In genomic region chr22:19644314-19645223, GRCh38 we compare ENCODE assay signal across 1 cellular context.
A peak's percentile ranks its signal among the peaks of the same experiment; 100 is the strongest.
TF ChIP-seq lines count a peak whose summit lies in the region.

No MANE protein-coding gene starts in this region.

TF ChIP-seq in K562, 482 proteins besides CTCF, POLR2A, EP300 and RAD21 (continued from another document and continues in another):
- TF ChIP-seq, protein P1, sequence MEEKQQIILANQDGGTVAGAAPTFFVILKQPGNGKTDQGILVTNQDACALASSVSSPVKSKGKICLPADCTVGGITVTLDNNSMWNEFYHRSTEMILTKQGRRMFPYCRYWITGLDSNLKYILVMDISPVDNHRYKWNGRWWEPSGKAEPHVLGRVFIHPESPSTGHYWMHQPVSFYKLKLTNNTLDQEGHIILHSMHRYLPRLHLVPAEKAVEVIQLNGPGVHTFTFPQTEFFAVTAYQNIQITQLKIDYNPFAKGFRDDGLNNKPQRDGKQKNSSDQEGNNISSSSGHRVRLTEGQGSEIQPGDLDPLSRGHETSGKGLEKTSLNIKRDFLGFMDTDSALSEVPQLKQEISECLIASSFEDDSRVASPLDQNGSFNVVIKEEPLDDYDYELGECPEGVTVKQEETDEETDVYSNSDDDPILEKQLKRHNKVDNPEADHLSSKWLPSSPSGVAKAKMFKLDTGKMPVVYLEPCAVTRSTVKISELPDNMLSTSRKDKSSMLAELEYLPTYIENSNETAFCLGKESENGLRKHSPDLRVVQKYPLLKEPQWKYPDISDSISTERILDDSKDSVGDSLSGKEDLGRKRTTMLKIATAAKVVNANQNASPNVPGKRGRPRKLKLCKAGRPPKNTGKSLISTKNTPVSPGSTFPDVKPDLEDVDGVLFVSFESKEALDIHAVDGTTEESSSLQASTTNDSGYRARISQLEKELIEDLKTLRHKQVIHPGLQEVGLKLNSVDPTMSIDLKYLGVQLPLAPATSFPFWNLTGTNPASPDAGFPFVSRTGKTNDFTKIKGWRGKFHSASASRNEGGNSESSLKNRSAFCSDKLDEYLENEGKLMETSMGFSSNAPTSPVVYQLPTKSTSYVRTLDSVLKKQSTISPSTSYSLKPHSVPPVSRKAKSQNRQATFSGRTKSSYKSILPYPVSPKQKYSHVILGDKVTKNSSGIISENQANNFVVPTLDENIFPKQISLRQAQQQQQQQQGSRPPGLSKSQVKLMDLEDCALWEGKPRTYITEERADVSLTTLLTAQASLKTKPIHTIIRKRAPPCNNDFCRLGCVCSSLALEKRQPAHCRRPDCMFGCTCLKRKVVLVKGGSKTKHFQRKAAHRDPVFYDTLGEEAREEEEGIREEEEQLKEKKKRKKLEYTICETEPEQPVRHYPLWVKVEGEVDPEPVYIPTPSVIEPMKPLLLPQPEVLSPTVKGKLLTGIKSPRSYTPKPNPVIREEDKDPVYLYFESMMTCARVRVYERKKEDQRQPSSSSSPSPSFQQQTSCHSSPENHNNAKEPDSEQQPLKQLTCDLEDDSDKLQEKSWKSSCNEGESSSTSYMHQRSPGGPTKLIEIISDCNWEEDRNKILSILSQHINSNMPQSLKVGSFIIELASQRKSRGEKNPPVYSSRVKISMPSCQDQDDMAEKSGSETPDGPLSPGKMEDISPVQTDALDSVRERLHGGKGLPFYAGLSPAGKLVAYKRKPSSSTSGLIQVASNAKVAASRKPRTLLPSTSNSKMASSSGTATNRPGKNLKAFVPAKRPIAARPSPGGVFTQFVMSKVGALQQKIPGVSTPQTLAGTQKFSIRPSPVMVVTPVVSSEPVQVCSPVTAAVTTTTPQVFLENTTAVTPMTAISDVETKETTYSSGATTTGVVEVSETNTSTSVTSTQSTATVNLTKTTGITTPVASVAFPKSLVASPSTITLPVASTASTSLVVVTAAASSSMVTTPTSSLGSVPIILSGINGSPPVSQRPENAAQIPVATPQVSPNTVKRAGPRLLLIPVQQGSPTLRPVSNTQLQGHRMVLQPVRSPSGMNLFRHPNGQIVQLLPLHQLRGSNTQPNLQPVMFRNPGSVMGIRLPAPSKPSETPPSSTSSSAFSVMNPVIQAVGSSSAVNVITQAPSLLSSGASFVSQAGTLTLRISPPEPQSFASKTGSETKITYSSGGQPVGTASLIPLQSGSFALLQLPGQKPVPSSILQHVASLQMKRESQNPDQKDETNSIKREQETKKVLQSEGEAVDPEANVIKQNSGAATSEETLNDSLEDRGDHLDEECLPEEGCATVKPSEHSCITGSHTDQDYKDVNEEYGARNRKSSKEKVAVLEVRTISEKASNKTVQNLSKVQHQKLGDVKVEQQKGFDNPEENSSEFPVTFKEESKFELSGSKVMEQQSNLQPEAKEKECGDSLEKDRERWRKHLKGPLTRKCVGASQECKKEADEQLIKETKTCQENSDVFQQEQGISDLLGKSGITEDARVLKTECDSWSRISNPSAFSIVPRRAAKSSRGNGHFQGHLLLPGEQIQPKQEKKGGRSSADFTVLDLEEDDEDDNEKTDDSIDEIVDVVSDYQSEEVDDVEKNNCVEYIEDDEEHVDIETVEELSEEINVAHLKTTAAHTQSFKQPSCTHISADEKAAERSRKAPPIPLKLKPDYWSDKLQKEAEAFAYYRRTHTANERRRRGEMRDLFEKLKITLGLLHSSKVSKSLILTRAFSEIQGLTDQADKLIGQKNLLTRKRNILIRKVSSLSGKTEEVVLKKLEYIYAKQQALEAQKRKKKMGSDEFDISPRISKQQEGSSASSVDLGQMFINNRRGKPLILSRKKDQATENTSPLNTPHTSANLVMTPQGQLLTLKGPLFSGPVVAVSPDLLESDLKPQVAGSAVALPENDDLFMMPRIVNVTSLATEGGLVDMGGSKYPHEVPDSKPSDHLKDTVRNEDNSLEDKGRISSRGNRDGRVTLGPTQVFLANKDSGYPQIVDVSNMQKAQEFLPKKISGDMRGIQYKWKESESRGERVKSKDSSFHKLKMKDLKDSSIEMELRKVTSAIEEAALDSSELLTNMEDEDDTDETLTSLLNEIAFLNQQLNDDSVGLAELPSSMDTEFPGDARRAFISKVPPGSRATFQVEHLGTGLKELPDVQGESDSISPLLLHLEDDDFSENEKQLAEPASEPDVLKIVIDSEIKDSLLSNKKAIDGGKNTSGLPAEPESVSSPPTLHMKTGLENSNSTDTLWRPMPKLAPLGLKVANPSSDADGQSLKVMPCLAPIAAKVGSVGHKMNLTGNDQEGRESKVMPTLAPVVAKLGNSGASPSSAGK (IDR thresholded peaks at IDR 0.05): peak; percentile 37; the same call in 1 of the 2 replicates
- TF ChIP-seq MCM5 (IDR thresholded peaks at IDR 0.05; ENCODE audit: low read depth) (no peak), ZNF699 (CRISPR knock-in tag; IDR thresholded peaks at IDR 0.05; ENCODE audit: insufficient replicate concordance) (no peak), TSC22D4 (tag; IDR thresholded peaks at IDR 0.05) (no peak), SIX5 (IDR thresholded peaks at IDR 0.05; ENCODE audit: borderline replicate concordance in 1 of 2, insufficient read depth in 1 of 2, low read depth in 1 of 2, low read length in 2 of 2) (0 out of 4 replicates have a peak, but pooled peaks of 1 of the 2 experiments have one; percentile 14), ETV5 (CRISPR knock-in tag; IDR thresholded peaks at IDR 0.05; ENCODE audit: low read depth) (no peak), ATF1 (CRISPR knock-in tag; IDR thresholded peaks at IDR 0.05) (no peak), ATF1 (tag; IDR thresholded peaks at IDR 0.05) (peak; percentile 30; the same call in 1 of the 2 replicates), ZFP1 (CRISPR knock-in tag; IDR thresholded peaks at IDR 0.05) (no peak; the same call in 1 of the 2 replicates), ATF4 (CRISPR knock-in tag; IDR thresholded peaks at IDR 0.05) (no peak), ZBTB40 (IDR thresholded peaks at IDR 0.05) (no peak), ZBTB40 (CRISPR knock-in tag; IDR thresholded peaks at IDR 0.05) (0 out of 2 replicates have a peak, but pooled peaks have one; percentile 18), PHF20 (IDR thresholded peaks at IDR 0.05; ENCODE audit: partially characterized antibody) (no peak), ZMIZ1 (IDR thresholded peaks at IDR 0.05; ENCODE audit: low read depth in 2 of 2, low read length in 2 of 2) (no peak), SMAD2 (IDR thresholded peaks at IDR 0.05; ENCODE audit: low read depth, low read length) (no peak)
- TF ChIP-seq, protein P2, sequence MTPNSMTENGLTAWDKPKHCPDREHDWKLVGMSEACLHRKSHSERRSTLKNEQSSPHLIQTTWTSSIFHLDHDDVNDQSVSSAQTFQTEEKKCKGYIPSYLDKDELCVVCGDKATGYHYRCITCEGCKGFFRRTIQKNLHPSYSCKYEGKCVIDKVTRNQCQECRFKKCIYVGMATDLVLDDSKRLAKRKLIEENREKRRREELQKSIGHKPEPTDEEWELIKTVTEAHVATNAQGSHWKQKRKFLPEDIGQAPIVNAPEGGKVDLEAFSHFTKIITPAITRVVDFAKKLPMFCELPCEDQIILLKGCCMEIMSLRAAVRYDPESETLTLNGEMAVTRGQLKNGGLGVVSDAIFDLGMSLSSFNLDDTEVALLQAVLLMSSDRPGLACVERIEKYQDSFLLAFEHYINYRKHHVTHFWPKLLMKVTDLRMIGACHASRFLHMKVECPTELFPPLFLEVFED (CRISPR knock-in tag; conservative IDR thresholded peaks at IDR 0.05): no peak
- TF ChIP-seq, protein P3, sequence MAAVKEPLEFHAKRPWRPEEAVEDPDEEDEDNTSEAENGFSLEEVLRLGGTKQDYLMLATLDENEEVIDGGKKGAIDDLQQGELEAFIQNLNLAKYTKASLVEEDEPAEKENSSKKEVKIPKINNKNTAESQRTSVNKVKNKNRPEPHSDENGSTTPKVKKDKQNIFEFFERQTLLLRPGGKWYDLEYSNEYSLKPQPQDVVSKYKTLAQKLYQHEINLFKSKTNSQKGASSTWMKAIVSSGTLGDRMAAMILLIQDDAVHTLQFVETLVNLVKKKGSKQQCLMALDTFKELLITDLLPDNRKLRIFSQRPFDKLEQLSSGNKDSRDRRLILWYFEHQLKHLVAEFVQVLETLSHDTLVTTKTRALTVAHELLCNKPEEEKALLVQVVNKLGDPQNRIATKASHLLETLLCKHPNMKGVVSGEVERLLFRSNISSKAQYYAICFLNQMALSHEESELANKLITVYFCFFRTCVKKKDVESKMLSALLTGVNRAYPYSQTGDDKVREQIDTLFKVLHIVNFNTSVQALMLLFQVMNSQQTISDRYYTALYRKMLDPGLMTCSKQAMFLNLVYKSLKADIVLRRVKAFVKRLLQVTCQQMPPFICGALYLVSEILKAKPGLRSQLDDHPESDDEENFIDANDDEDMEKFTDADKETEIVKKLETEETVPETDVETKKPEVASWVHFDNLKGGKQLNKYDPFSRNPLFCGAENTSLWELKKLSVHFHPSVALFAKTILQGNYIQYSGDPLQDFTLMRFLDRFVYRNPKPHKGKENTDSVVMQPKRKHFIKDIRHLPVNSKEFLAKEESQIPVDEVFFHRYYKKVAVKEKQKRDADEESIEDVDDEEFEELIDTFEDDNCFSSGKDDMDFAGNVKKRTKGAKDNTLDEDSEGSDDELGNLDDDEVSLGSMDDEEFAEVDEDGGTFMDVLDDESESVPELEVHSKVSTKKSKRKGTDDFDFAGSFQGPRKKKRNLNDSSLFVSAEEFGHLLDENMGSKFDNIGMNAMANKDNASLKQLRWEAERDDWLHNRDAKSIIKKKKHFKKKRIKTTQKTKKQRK (IDR thresholded peaks at IDR 0.05; ENCODE audit: borderline replicate concordance, low read depth, low read length): no peak
